ENCODE assay signal across 8 cellular contexts in genomic region chr9:78035369-78035993, GRCh38. TPM values are rescaled to one million over a fixed set of nuclear protein-coding genes. Genes with fewer than 3 reads are reported as not detected.
DNase-seq lines count a peak whose midpoint lies in the region; ATAC-seq and TF ChIP-seq lines count a peak whose summit lies in the region.

No MANE protein-coding gene starts in this region.

- no peaks in the 10 kb centered on the region for H3K36me3 ChIP-seq in MM.1S (replicated peaks; ENCODE audit: insufficient read depth, low read length)

- H3F3A ChIP-seq in MM.1S (ENCODE audit: insufficient read depth, low read length), result no peaks in the 10 kb centered on the region

- peaks cover 13% of the 10 kb centered on the region for H3K4me1 Mint-ChIP-seq in activated naive CD8-positive, alpha-beta T cell treated with anti-CD3 and anti-CD28 coated beads, Interleukin-2, amount 50 U/mL, for 24 hours

- H3K9me2 ChIP-seq in MM.1S (replicated peaks; ENCODE audit: insufficient read depth, low read length), result no peaks in the 10 kb centered on the region

- no peak overlapping the region for H3K4me3 ChIP-seq in MM.1S (ENCODE audit: low read length)

- no peaks in the 10 kb centered on the region for H3K9me3 ChIP-seq in MM.1S (replicated peaks; ENCODE audit: insufficient read depth, low read length)

- H3K4me3 Mint-ChIP-seq in activated naive CD8-positive, alpha-beta T cell treated with anti-CD3 and anti-CD28 coated beads, Interleukin-2, amount 50 U/mL, for 24 hours, result no peak overlapping the region

- peak overlapping the region; percentile 18; the same call in 1 of the 2 replicates for H3K4me2 ChIP-seq in MM.1S (ENCODE audit: low read depth, low read length)

- H3K27me3 ChIP-seq in MM.1S (replicated peaks; ENCODE audit: insufficient read depth, low read length), result no peaks in the 10 kb centered on the region

- no peaks in the 10 kb centered on the region for H3K4me1 ChIP-seq in MM.1S (ENCODE audit: low read length)

- intact Hi-C loops in Right ventricle myocardium superior (cut with DNase I), result loop anchor here (10.0 kb wide), 2 partner anchors 61 to 181 kb away; no protein-coding TSS in a partner anchor

- H3K79me2 ChIP-seq in MM.1S (ENCODE audit: low read length), result peaks cover 2% of the 10 kb centered on the region; the same call in 1 of the 2 replicates

- peaks cover 3% of the 10 kb centered on the region for H3K27me3 Mint-ChIP-seq in activated naive CD8-positive, alpha-beta T cell treated with anti-CD3 and anti-CD28 coated beads, Interleukin-2, amount 50 U/mL, for 24 hours

- peak; percentile 42 for DNase-seq in activated CD4-positive, CD25-positive, alpha-beta regulatory T cell treated with anti-CD3 and anti-CD28 coated beads, Interleukin-2, amount 50 U/mL, for 72 hours
- DNase-seq in MM.1S (peak; percentile 75), RPMI8226 (peak; percentile 29), Right ventricle myocardium superior (peak; percentile 41), pons (ENCODE audit: low spot score) (peak; percentile 95)
- DNase-seq in activated naive CD8-positive, alpha-beta T cell treated with anti-CD3 and anti-CD28 coated beads, Interleukin-2, amount 50 U/mL, for 24 hours, result peak; percentile 33

- H3K36me3 Mint-ChIP-seq in activated naive CD8-positive, alpha-beta T cell treated with anti-CD3 and anti-CD28 coated beads, Interleukin-2, amount 50 U/mL, for 24 hours (ENCODE audit: low read depth), result no peaks in the 10 kb centered on the region

- H3K9me3 Mint-ChIP-seq in activated naive CD8-positive, alpha-beta T cell treated with anti-CD3 and anti-CD28 coated beads, Interleukin-2, amount 50 U/mL, for 24 hours, result no peaks in the 10 kb centered on the region

- no peak overlapping the region for H3K27ac ChIP-seq in MM.1S (ENCODE audit: low read length)

- no peak overlapping the region for H3K27ac Mint-ChIP-seq in activated naive CD8-positive, alpha-beta T cell treated with anti-CD3 and anti-CD28 coated beads, Interleukin-2, amount 50 U/mL, for 24 hours

- ATAC-seq in activated CD4-positive, CD25-positive, alpha-beta regulatory T cell treated with anti-CD3 and anti-CD28 coated beads, Interleukin-2, amount 50 U/mL, for 24 hours, result no peak
- no peak for ATAC-seq in activated naive CD8-positive, alpha-beta T cell treated with anti-CD3 and anti-CD28 coated beads, Interleukin-2, amount 50 U/mL, for 24 hours
- ATAC-seq in Right ventricle myocardium superior (ENCODE audit: poor library complexity), result peak; percentile 31
- ATAC-seq in GM18861 (IDR thresholded peaks at IDR 0.05; ENCODE audit: unreplicated experiment), result no peak

- no peak overlapping the region for H3K9ac ChIP-seq in MM.1S (ENCODE audit: low read length)

- peak overlapping the region; percentile 29 for H2AFZ ChIP-seq in MM.1S (ENCODE audit: low read length)

- H4K20me1 ChIP-seq in MM.1S (ENCODE audit: insufficient read depth, low read length), result no peaks in the 10 kb centered on the region

- peak; percentile 79 for TF ChIP-seq CTCF in MM.1S (IDR thresholded peaks at IDR 0.05; ENCODE audit: low read length)

RNA-seq across cellular contexts. Expression of gene GNAQ, which starts 3.9 kb away (rescaled TPM):
- total RNA-seq in Right ventricle myocardium superior, result 12.2 TPM

Comparison
In these comparisons a context has a peak if more than half of its experiments do, and no peak if none do; other contexts are left out.
1. DNase-seq: peak in every context shown above with its lines; median percentile 95 in pons; 75 in MM.1S; 42 in activated CD4-positive, CD25-positive, alpha-beta regulatory T cell treated with anti-CD3 and anti-CD28 coated beads, Interleukin-2, amount 50 U/mL, for 72 hours; 41 in Right ventricle myocardium superior; 33 in activated naive CD8-positive, alpha-beta T cell treated with anti-CD3 and anti-CD28 coated beads, Interleukin-2, amount 50 U/mL, for 24 hours; 29 in RPMI8226.